ENCODE assay signal across 8 cellular contexts in the genomic region with DNA sequence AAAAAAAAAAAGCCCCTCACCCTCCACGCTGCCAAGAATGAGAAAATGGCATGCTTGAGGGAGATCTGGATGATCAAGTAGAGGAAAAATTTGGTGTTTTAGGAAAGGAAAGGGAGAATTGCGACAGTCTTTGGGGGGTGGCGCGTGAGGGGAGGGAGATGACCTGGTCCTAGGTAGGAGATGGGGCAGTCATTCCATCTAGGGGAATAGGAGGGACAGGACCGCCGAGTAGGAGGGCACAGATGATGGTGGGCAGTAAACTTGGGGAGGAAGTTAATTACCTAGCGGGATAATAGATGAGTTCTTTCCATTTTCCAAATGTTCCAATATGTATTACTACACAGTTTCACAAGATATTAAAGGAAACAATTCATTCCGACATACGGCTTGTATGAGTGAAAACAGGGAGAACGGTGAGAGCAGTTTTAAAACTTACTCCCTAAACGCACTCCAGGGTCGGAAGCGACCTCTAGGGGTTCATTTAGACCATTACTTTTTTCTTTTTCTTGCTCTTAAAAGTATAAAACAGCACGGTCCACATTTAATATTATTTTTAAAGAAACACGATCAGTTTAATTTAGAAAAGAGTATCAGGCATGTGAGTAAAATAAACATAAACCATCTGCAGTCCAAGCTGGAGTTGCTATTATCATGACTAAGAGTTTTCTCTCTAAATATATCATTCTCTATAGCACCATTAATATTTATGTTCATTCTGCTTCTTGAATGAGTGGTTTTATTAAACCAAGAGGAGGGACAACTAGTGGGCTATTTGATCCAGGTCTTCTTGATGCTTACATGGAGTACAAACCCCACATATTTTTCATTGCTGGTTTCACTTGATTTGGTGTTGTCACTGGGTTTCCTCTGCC. TPM values are rescaled to one million over a fixed set of nuclear protein-coding genes. Genes with fewer than 3 reads are reported as not detected.
A peak's percentile ranks its signal among the peaks of the same experiment; 100 is the strongest.
DNase-seq lines count a peak whose midpoint lies in the region; ATAC-seq, FAIRE-seq and TF ChIP-seq lines count a peak whose summit lies in the region.
"Had no signal": no experiment of that assay in that cellular context is flagged by ENCODE, and none has a peak within 500 bp of the region (broad histone marks: within the 10 kb centered on the region; RNA-seq: fewer than 3 reads in every experiment).

No MANE protein-coding gene starts in this region.

- CTCF ChIA-PET in RWPE1 (lab: Yijun Ruan, JAX) = interaction anchor here (1.2 kb wide), 1 partner anchor 36 kb away, joined by 3 read pairs; no protein-coding TSS in a partner anchor

- no peak for ATAC-seq in GM21723 (IDR thresholded peaks at IDR 0.05; ENCODE audit: unreplicated experiment)
- no peak for ATAC-seq in esophagus mucosa

- TF ChIP-seq CTCF in RWPE1 (conservative IDR thresholded peaks at IDR 0.05; ENCODE audit: low read depth) = peak; percentile 77

- FAIRE-seq in HTR-8/SVneo (lab: Jason Lieb, UNC) = peak; percentile 92

- H3K27ac ChIP-seq in RWPE1 = no peak overlapping the region

- POLR2A ChIA-PET in RWPE1 (lab: Yijun Ruan, JAX; ENCODE audit: low non-redundant PET) = no interaction called here

- DNase-seq in DMS79 (lab: John Stamatoyannopoulos, UW) (peak; percentile 45), HTR-8/SVneo (ENCODE audit: insufficient read length, low spot score) (peak; percentile 87), RWPE1 (ENCODE audit: low spot score) (peak; percentile 52), cerebellar cortex (ENCODE audit: low spot score) (peak; percentile 86), medulla oblongata (ENCODE audit: extremely low spot score) (peak; percentile 78)

RNA-seq across cellular contexts. Expression of gene FNTB, which starts 3.0 kb away (rescaled TPM):
- 22.6 TPM for total RNA-seq in esophagus mucosa

RNA-seq across cellular contexts. Expression of gene RAB15, which starts 11.5 kb away (rescaled TPM):
- total RNA-seq in esophagus mucosa = 1.8 TPM

RNA-seq across cellular contexts. Expression of gene GPX2, which starts 41.1 kb away (rescaled TPM):
- total RNA-seq in esophagus mucosa = 68.1 TPM
- total RNA-seq: subcutaneous adipose tissue had no signal
